ENCODE assay signal across 9 cellular contexts in genomic region chr17:7132511-7133094, GRCh38. TPM values are rescaled to one million over a fixed set of nuclear protein-coding genes. Genes with fewer than 3 reads are reported as not detected.
DNase-seq lines count a peak whose midpoint lies in the region; ATAC-seq lines count a peak whose summit lies in the region.
"Had no signal": no experiment of that assay in that cellular context is flagged by ENCODE, and none has a peak within 500 bp of the region (broad histone marks: within the 10 kb centered on the region; RNA-seq: fewer than 3 reads in every experiment).

No MANE protein-coding gene starts in this region.

- H3K4me1 ChIP-seq in iPS-20b (ENCODE audit: insufficient read depth, low read length), result peaks cover 33% of the 10 kb centered on the region

- ATAC-seq in GM19023 (IDR thresholded peaks at IDR 0.05; ENCODE audit: unreplicated experiment) (peak; percentile 65), HG03520 (IDR thresholded peaks at IDR 0.05; ENCODE audit: unreplicated experiment) (peak; percentile 51)

- H3K27ac ChIP-seq in iPS-20b (ENCODE audit: low read length), result peak overlapping the region; percentile 85

- H3K9ac ChIP-seq in iPS-20b (ENCODE audit: low read depth, low read length), result peak overlapping the region; percentile 47; the same call in 1 of the 2 replicates

- H3K27me3 ChIP-seq in iPS-20b (ENCODE audit: insufficient read depth, low read length), result peaks cover 33% of the 10 kb centered on the region; the same call in 1 of the 2 replicates

- H3K9me3 ChIP-seq in iPS-20b (ENCODE audit: insufficient read depth, low read depth, low read length), result no peaks in the 10 kb centered on the region

- DNase-seq in activated T-cell treated with anti-CD3 and anti-CD28 coated beads for 1 hour (ENCODE audit: low read depth) (peak; percentile 19), NCI-H524 (lab: John Stamatoyannopoulos, UW) (no peak), mucosa of gallbladder (ENCODE audit: low spot score) (no peak), occipital lobe (lab: John Stamatoyannopoulos, UW) (no peak)
- DNase-seq in stimulated activated CD8-positive, alpha-beta memory T cell treated with anti-CD3 and anti-CD28 coated beads, Interleukin-4, amount 100 ng/mL, for 48 hours, result peak; percentile 49
- DNase-seq: IMR-90 had no signal

- H3K36me3 ChIP-seq in iPS-20b (ENCODE audit: insufficient read depth, low read depth, low read length), result no peaks in the 10 kb centered on the region

- peak overlapping the region; percentile 51; the same call in 1 of the 2 replicates for H3K4me3 ChIP-seq in iPS-20b (ENCODE audit: low read length)

RNA-seq across cellular contexts. Expression of gene ASGR2, which starts 18.0 kb away (rescaled TPM):
- 45.5 TPM for total RNA-seq in mucosa of gallbladder
- total RNA-seq in occipital lobe, result not detected
- total RNA-seq: IMR-90 had no signal

RNA-seq across cellular contexts. Expression of gene ASGR1, which starts 46.6 kb away (rescaled TPM):
- 5.0 TPM for total RNA-seq in mucosa of gallbladder
- total RNA-seq in occipital lobe, result 15.6 TPM

RNA-seq across cellular contexts. Expression of gene CLEC10A, which starts 52.6 kb away (rescaled TPM):
- 8.3 TPM for total RNA-seq in mucosa of gallbladder
- not detected for total RNA-seq in occipital lobe
- total RNA-seq: IMR-90 had no signal

Comparison
In these comparisons a context has a peak if more than half of its experiments do, and no peak if none do; other contexts are left out.
1. DNase-seq: peak in activated T-cell treated with anti-CD3 and anti-CD28 coated beads for 1 hour (single experiment) and stimulated activated CD8-positive, alpha-beta memory T cell treated with anti-CD3 and anti-CD28 coated beads, Interleukin-4, amount 100 ng/mL, for 48 hours (single experiment); none in NCI-H524 (0 of 2), mucosa of gallbladder (single experiment) and occipital lobe (single experiment).
2. RNA of gene ASGR2, which starts 18.0 kb away (total RNA-seq): 45.5 TPM in mucosa of gallbladder (single experiment); not detected in occipital lobe (single experiment); every median in the first group is over 10 times any median in the second.